In genomic region chr1:198775606-198776005, GRCh38 we compare ENCODE assay signal across 17 cellular contexts.
DNase-seq lines count a peak whose midpoint lies in the region; ATAC-seq and TF ChIP-seq lines count a peak whose summit lies in the region.
"Had no signal": no experiment of that assay in that cellular context is flagged by ENCODE, and none has a peak within 500 bp of the region (broad histone marks: within the 10 kb centered on the region; RNA-seq: fewer than 3 reads in every experiment).

No MANE protein-coding gene starts in this region.

- intact Hi-C loops in left lung (cut with DNase I): no loop called here

- no peaks in the 10 kb centered on the region for H3K9me3 ChIP-seq in left lung
- H3K9me3 ChIP-seq in thymus (ENCODE audit: control insufficient read depth): no peaks in the 10 kb centered on the region
- H3K9me3 ChIP-seq: A549, esophagus muscularis mucosa had no signal

- H3K4me1 ChIP-seq in left lung (peaks cover 3 to 63% of the 10 kb centered on the region in 2 donors), thymus (ENCODE audit: control insufficient read depth, insufficient read depth, low read length) (peaks cover 2% of the 10 kb centered on the region)
- H3K4me1 ChIP-seq: A549, parathyroid adenoma had no signal

- H3K36me3 ChIP-seq in left lung (no peaks in the 10 kb centered on the region), thymus (ENCODE audit: control insufficient read depth, insufficient read depth) (no peaks in the 10 kb centered on the region)
- H3K36me3 ChIP-seq: esophagus muscularis mucosa had no signal

- H3K27ac ChIP-seq in left lung (peak overlapping the region in 1 of 2 donors; percentile 91), thymus (ENCODE audit: low read depth) (peak overlapping the region; percentile 25)
- H3K27ac ChIP-seq: A549 had no signal

- H3K4me3 ChIP-seq in left lung: no peak overlapping the region
- no peak overlapping the region for H3K4me3 ChIP-seq in thymus (ENCODE audit: low read length)
- H3K4me3 ChIP-seq: A549, esophagus muscularis mucosa had no signal

- DNase-seq in NCI-H748 (lab: John Stamatoyannopoulos, UW; ENCODE audit: unreplicated experiment) (peak; percentile 2), NCI-H748 treated with DMSO at 0.1 percent for 48 hours (lab: John Stamatoyannopoulos, UW) (no peak), astrocyte of the hippocampus (ENCODE audit: low read depth, low spot score) (peak; percentile 45), left lung (peak; percentile 36 to 51), DMS114 treated with DMSO at 0.1 percent for 48 hours (lab: John Stamatoyannopoulos, UW; ENCODE audit: unreplicated experiment) (no peak), GM03348 (ENCODE audit: low spot score) (no peak)
- DNase-seq: activated CD4-positive, alpha-beta T cell treated with anti-CD3 and anti-CD28 coated beads for 1 hour; DMS 273 treated with DMSO at 0.1 percent for 48 hours; kidney; NCI-H1048; NCI-H524 treated with DMSO at 0.1 percent for 48 hours; stimulated activated CD4-positive, alpha-beta T cell treated with anti-CD3 and anti-CD28 coated beads, Interleukin-4, amount 100 ng/mL, for 1 hour had no signal

- no peak for TF ChIP-seq CTCF in left lung (IDR thresholded peaks at IDR 0.05)

- H3K27me3 ChIP-seq in left lung (no peaks in the 10 kb centered on the region), thymus (ENCODE audit: control insufficient read depth, insufficient read depth) (no peaks in the 10 kb centered on the region)
- H3K27me3 ChIP-seq: esophagus muscularis mucosa had no signal

- 94% methylated on average over 6 of the region's 6 CpGs for WGBS in thymus

- ATAC-seq in left lung (no peak), HG02798 (IDR thresholded peaks at IDR 0.05; ENCODE audit: poor library complexity, unreplicated experiment) (no peak)
- ATAC-seq: A549 had no signal

Comparison
In these comparisons a context has a peak if more than half of its experiments do, and no peak if none do; other contexts are left out.
1. DNase-seq: peak in NCI-H748 (single experiment), astrocyte of the hippocampus (single experiment) and left lung (2 of 2); none in NCI-H748 treated with DMSO at 0.1 percent for 48 hours (single experiment), DMS114 treated with DMSO at 0.1 percent for 48 hours (single experiment) and GM03348 (single experiment).